9 cellular contexts compared by ENCODE assay signal in genomic region chr4:77007358-77008230, GRCh38. TPM values are rescaled to one million over a fixed set of nuclear protein-coding genes. Genes with fewer than 3 reads are reported as not detected.
DNase-seq lines count a peak whose midpoint lies in the region; ATAC-seq and TF ChIP-seq lines count a peak whose summit lies in the region.
"Had no signal": no experiment of that assay in that cellular context is flagged by ENCODE, and none has a peak within 500 bp of the region (broad histone marks: within the 10 kb centered on the region; RNA-seq: fewer than 3 reads in every experiment).

No MANE protein-coding gene starts in this region.

- H4K20me1 ChIP-seq in Karpas-422 (ENCODE audit: insufficient read depth, low read depth, low read length), result no peaks in the 10 kb centered on the region

- no peak overlapping the region for H2AFZ ChIP-seq in Karpas-422 (ENCODE audit: low read length)

- H3K9ac ChIP-seq in Karpas-422 (ENCODE audit: low read length), result no peak overlapping the region

- no peak overlapping the region for H3K4me2 ChIP-seq in Karpas-422 (ENCODE audit: low read depth, low read length, poor library complexity, severe bottlenecking)

- no peaks in the 10 kb centered on the region for H3K9me2 ChIP-seq in Karpas-422 (replicated peaks; ENCODE audit: insufficient read depth, low read length)

- H3K27ac ChIP-seq in RWPE2 (ENCODE audit: poor library complexity, severe bottlenecking) (peak overlapping the region; percentile 25), Karpas-422 (ENCODE audit: low read length) (no peak overlapping the region)
- peak overlapping the region; percentile 50 for H3K27ac ChIP-seq in effector memory CD4-positive, alpha-beta T cell (ENCODE audit: insufficient read depth, low read length, poor library complexity, severe bottlenecking)
- H3K27ac ChIP-seq: neutrophil had no signal

- no peaks in the 10 kb centered on the region for H3K79me2 ChIP-seq in Karpas-422 (ENCODE audit: low read length)

- TF ChIP-seq CTCF in RWPE2 (IDR thresholded peaks at IDR 0.05; ENCODE audit: poor library complexity, severe bottlenecking), result no peak

- peaks cover 21% of the 10 kb centered on the region for H3K4me1 ChIP-seq in RWPE2 (ENCODE audit: insufficient read depth, poor library complexity, severe bottlenecking)
- peaks cover 29% of the 10 kb centered on the region for H3K4me1 ChIP-seq in effector memory CD4-positive, alpha-beta T cell (ENCODE audit: control insufficient read depth, insufficient read depth, low read length, poor library complexity, severe bottlenecking)
- H3K4me1 ChIP-seq in Karpas-422 (ENCODE audit: low read length), result no peaks in the 10 kb centered on the region

- ATAC-seq in GM18867 (IDR thresholded peaks at IDR 0.05; ENCODE audit: unreplicated experiment) (peak; percentile 63), HG02678 (IDR thresholded peaks at IDR 0.05; ENCODE audit: unreplicated experiment) (peak; percentile 90), RWPE2 (ENCODE audit: low read depth) (peak; percentile 83)

- H3K36me3 ChIP-seq in RWPE2 (ENCODE audit: low read depth), result peaks cover 19% of the 10 kb centered on the region
- no peaks in the 10 kb centered on the region for H3K36me3 ChIP-seq in effector memory CD4-positive, alpha-beta T cell (ENCODE audit: control insufficient read depth, insufficient read depth, low read length)
- 0 out of 2 replicates have a peak, but pooled peaks cover 2% of the 10 kb centered on the region for H3K36me3 ChIP-seq in Karpas-422 (ENCODE audit: insufficient read depth, low read length)
- H3K36me3 ChIP-seq: neutrophil had no signal

- DNase-seq in RWPE2 (ENCODE audit: low spot score), result no peak
- peak in 2 of 3 donors; percentile 22 to 35 for DNase-seq in effector memory CD4-positive, alpha-beta T cell
- peak in 29 of 56 donors; percentile 4 to 77 (median 38) for DNase-seq in nucleus accumbens (lab: John Stamatoyannopoulos, UW)
- DNase-seq in Karpas-422, result no peak
- no peak for DNase-seq in 8988T
- DNase-seq in NCI-H128 (lab: John Stamatoyannopoulos, UW; ENCODE audit: unreplicated experiment), result no peak

- H3K4me3 ChIP-seq in RWPE2 (ENCODE audit: severe bottlenecking) (no peak overlapping the region), Karpas-422 (ENCODE audit: low read length) (no peak overlapping the region)
- H3K4me3 ChIP-seq in effector memory CD4-positive, alpha-beta T cell (ENCODE audit: insufficient read depth, low read depth, low read length, poor library complexity, severe bottlenecking), result no peak overlapping the region

- H3K27me3 ChIP-seq in RWPE2 (ENCODE audit: insufficient read depth, poor library complexity, severe bottlenecking), result no peaks in the 10 kb centered on the region
- H3K27me3 ChIP-seq in effector memory CD4-positive, alpha-beta T cell (replicated peaks; ENCODE audit: control insufficient read depth, insufficient read depth, low read length, poor library complexity, severe bottlenecking), result no peaks in the 10 kb centered on the region
- no peaks in the 10 kb centered on the region for H3K27me3 ChIP-seq in Karpas-422 (ENCODE audit: low read length)
- H3K27me3 ChIP-seq: neutrophil had no signal

- H3K9me3 ChIP-seq in RWPE2 (ENCODE audit: severe bottlenecking) (no peaks in the 10 kb centered on the region), Karpas-422 (ENCODE audit: low read length) (no peaks in the 10 kb centered on the region)
- no peaks in the 10 kb centered on the region for H3K9me3 ChIP-seq in effector memory CD4-positive, alpha-beta T cell (ENCODE audit: control insufficient read depth, low read length)
- H3K9me3 ChIP-seq: neutrophil had no signal

RNA-seq across cellular contexts. Expression of gene SEPTIN11, which starts 58.0 kb away (rescaled TPM):
- 21.2 and 45.1 TPM in 2 replicates for total RNA-seq in Karpas-422 (2014; rRNA removed; shearing (Covaris generic); ENCODE audit: low replicate concordance)

Comparison
In these comparisons a context has a peak if more than half of its experiments do, and no peak if none do; other contexts are left out.
1. DNase-seq: peak in effector memory CD4-positive, alpha-beta T cell (2 of 3) and nucleus accumbens (29 of 56); none in RWPE2 (single experiment), Karpas-422 (single experiment), 8988T (single experiment) and NCI-H128 (single experiment).
2. Peak in every context shown above with its lines, with median percentiles within 50 percentile points of each other: ATAC-seq.